ENCODE assay signal across 19 cellular contexts in the genomic region with DNA sequence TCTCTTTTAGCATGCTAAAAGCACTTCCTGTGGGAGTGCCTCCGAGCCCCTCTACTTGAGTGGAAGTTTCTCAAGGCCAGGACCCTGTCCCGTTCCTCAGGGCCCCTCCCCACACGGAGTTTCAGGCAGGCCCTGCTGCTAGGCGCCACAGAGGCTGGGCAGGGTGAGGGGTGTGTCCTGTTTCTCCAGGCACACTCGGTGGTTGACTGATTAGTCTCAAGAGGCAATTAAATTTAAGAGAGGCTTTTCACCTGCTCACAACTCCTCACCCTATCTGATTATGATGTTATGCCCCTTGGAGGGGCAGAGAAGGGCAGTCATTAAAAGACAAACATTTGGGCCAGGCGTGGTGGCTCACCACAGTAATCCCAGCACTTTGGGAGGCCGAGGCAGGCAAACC.
A peak's percentile ranks its signal among the peaks of the same experiment; 100 is the strongest.
DNase-seq lines count a peak whose midpoint lies in the region; ATAC-seq and TF ChIP-seq lines count a peak whose summit lies in the region.
"Had no signal": no experiment of that assay in that cellular context is flagged by ENCODE, and none has a peak within 500 bp of the region (broad histone marks: within the 10 kb centered on the region; RNA-seq: fewer than 3 reads in every experiment).

No MANE protein-coding gene starts in this region.

- DNase-seq in NCI-H1436 (lab: John Stamatoyannopoulos, UW) (peak; percentile 47), NCI-H1436 treated with DMSO at 0.1 percent for 48 hours (lab: John Stamatoyannopoulos, UW) (no peak), NCI-H524 (lab: John Stamatoyannopoulos, UW) (peak; percentile 66 to 82), upper lobe of left lung (no peak), activated gamma-delta T cell treated with Interleukin-2 at 50 U/mL for 16 hours (no peak), T-helper 9 cell (no peak), OCI-LY7 (ENCODE audit: low spot score) (no peak)
- DNase-seq: 8988T; activated CD8-positive, alpha-beta T cell treated with anti-CD3 and anti-CD28 coated beads, Interleukin-2, amount 10 ng/mL, durations not matched to agents 7 days and 5 days; activated T-cell treated with anti-CD3 and anti-CD28 coated beads, Interleukin-2, amount 50 U/mL, for 72 hours; GF-D8; H7; NCI-H1105 treated with DMSO at 0.1 percent for 48 hours; NCI-H446 treated with DMSO at 0.1 percent for 48 hours; OCI-M1; SJCRH30; stimulated activated CD4-positive, alpha-beta T cell treated with anti-CD3 and anti-CD28 coated beads, Interleukin-1b, Interleukin-23, amount 100 ng/mL, for 48 hours; stimulated activated naive CD8-positive, alpha-beta T cell treated with anti-CD3 and anti-CD28 coated beads, Interleukin-15, Interleukin-2, amounts not matched to agents 100 U/mL and 50 U/mL, for 24 hours had no signal

- no peak overlapping the region for H2AFZ ChIP-seq in OCI-LY7 (ENCODE audit: low read length)

- WGBS in gastroesophageal sphincter (ENCODE audit: low coverage in 1 of 2), 2 donors = no CpG with 5 or more reads among the region's 7 CpGs
- 62 to 78% methylated on average over 6 to 7 of the region's 7 CpGs for WGBS in upper lobe of left lung, 2 donors

- TF ChIP-seq EP300 in gastroesophageal sphincter (IDR thresholded peaks at IDR 0.05) (no peak), upper lobe of left lung (IDR thresholded peaks at IDR 0.05) (no peak)

- peaks cover 0 to 27% (median 0%) of the 10 kb centered on the region in 3 donors for H3K4me1 ChIP-seq in gastroesophageal sphincter
- peaks cover 18 to 34% (median 32%) of the 10 kb centered on the region in 4 donors for H3K4me1 ChIP-seq in upper lobe of left lung
- peaks cover 30% of the 10 kb centered on the region for H3K4me1 ChIP-seq in OCI-LY7 (ENCODE audit: insufficient read depth, low read length, poor library complexity, severe bottlenecking)

- TF ChIP-seq CTCF in gastroesophageal sphincter (IDR thresholded peaks at IDR 0.05) (no peak), upper lobe of left lung (IDR thresholded peaks at IDR 0.05) (no peak), OCI-LY7 (conservative IDR thresholded peaks at IDR 0.05; ENCODE audit: low read length) (no peak)

- ATAC-seq in gastroesophageal sphincter (no peak), upper lobe of left lung (ENCODE audit: low FRiP score in 2 of 2) (no peak)
- ATAC-seq: activated CD8-positive, alpha-beta T cell treated with anti-CD3 and anti-CD28 coated beads, Interleukin-2, amount 10 ng/mL, durations not matched to agents 7 days and 5 days; activated T-cell treated with anti-CD3 and anti-CD28 coated beads, Interleukin-2, amount 50 U/mL, for 72 hours; stimulated activated naive CD8-positive, alpha-beta T cell treated with anti-CD3 and anti-CD28 coated beads, Interleukin-15, Interleukin-2, amounts not matched to agents 100 U/mL and 50 U/mL, for 24 hours had no signal

- TF ChIP-seq POLR2A in gastroesophageal sphincter (IDR thresholded peaks at IDR 0.05) (no peak), upper lobe of left lung (IDR thresholded peaks at IDR 0.05) (no peak)

- H4K20me1 ChIP-seq in OCI-LY7 (ENCODE audit: insufficient read depth, low read length) = no peaks in the 10 kb centered on the region

- no TSS peak for BruUV-seq in OCI-LY7 (replicated peaks; lab: Mats Ljungman, UMichigan)

- no peaks in the 10 kb centered on the region for H3K27me3 ChIP-seq in gastroesophageal sphincter
- H3K27me3 ChIP-seq in upper lobe of left lung = no peaks in the 10 kb centered on the region
- H3K27me3 ChIP-seq: SJCRH30 had no signal

- no peaks in the 10 kb centered on the region for H3K79me2 ChIP-seq in OCI-LY7 (ENCODE audit: insufficient read depth, low read depth, low read length)

- no peaks in the 10 kb centered on the region for H3K36me3 ChIP-seq in gastroesophageal sphincter
- no peaks in the 10 kb centered on the region for H3K36me3 ChIP-seq in upper lobe of left lung
- H3K36me3 ChIP-seq in OCI-LY7 (ENCODE audit: insufficient read depth, low read length) = no peaks in the 10 kb centered on the region
- H3K36me3 ChIP-seq: SJCRH30 had no signal

- no peaks in the 10 kb centered on the region for H3K9me2 ChIP-seq in OCI-LY7 (ENCODE audit: insufficient read depth, low read length)

- intact Hi-C loops in OCI-LY7 (cut with micrococcal nuclease; ENCODE audit: unreplicated experiment) = no loop called here

- POLR2A ChIA-PET in OCI-LY7 (lab: Charles Lee) = interaction anchor here (0.6 kb wide), 1 partner anchor 32 kb away, joined by 3 read pairs; no protein-coding TSS in a partner anchor

- CTCF ChIA-PET in OCI-LY7 (lab: Charles Lee; ENCODE audit: unreplicated experiment) = no interaction called here

- H3K27ac ChIP-seq in gastroesophageal sphincter (peak overlapping the region in 3 of 4 donors; percentile 2 to 25 (median 17)), upper lobe of left lung (peak overlapping the region in 3 of 4 donors; percentile 11 to 62 (median 30)), OCI-LY7 (ENCODE audit: low read depth, low read length, poor library complexity, severe bottlenecking) (no peak overlapping the region)
- H3K27ac ChIP-seq: SJCRH30 had no signal

- no peak overlapping the region for H3K4me3 ChIP-seq in gastroesophageal sphincter
- no peak overlapping the region for H3K4me3 ChIP-seq in upper lobe of left lung
- no peak overlapping the region for H3K4me3 ChIP-seq in OCI-LY7 (ENCODE audit: low read depth, low read length, poor library complexity, severe bottlenecking)
- H3K4me3 ChIP-seq: SJCRH30 had no signal

- H3K4me2 ChIP-seq in OCI-LY7 (ENCODE audit: low read length) = no peak overlapping the region

- H3K9me3 ChIP-seq in gastroesophageal sphincter (no peaks in the 10 kb centered on the region), upper lobe of left lung (no peaks in the 10 kb centered on the region), OCI-LY7 (ENCODE audit: low read length) (no peaks in the 10 kb centered on the region)
- H3K9me3 ChIP-seq: SJCRH30 had no signal

Comparison
In these comparisons a context has a peak if more than half of its experiments do, and no peak if none do; other contexts are left out.
1. DNase-seq: peak in NCI-H1436 (single experiment) and NCI-H524 (2 of 2); none in NCI-H1436 treated with DMSO at 0.1 percent for 48 hours (single experiment), upper lobe of left lung (0 of 2), activated gamma-delta T cell treated with Interleukin-2 at 50 U/mL for 16 hours (single experiment), T-helper 9 cell (single experiment) and OCI-LY7 (single experiment).